24 cellular contexts compared by ENCODE assay signal in the genomic region with DNA sequence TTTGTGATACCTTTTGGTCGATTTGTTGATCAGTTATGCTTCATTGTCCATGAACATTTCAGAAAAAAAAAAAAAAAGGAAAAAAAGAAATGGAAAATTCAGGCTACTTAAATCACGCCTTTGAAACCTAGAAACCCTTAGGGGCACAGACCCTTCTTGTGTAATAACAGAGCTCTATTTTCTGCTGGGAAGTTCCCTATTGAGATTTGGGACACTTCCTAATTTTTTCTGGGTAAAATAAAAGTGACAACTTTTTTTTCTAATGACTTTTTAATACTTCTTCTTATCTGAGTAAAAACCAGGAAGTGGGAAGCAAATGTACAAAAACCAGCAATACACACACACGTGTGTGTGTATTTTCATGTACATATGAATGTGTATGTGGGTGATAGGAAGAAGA. TPM values are rescaled to one million over a fixed set of nuclear protein-coding genes. Genes with fewer than 3 reads are reported as not detected.
A peak's percentile ranks its signal among the peaks of the same experiment; 100 is the strongest.
DNase-seq lines count a peak whose midpoint lies in the region; ATAC-seq, FAIRE-seq and TF ChIP-seq lines count a peak whose summit lies in the region.
"Had no signal": no experiment of that assay in that cellular context is flagged by ENCODE, and none has a peak within 500 bp of the region (broad histone marks: within the 10 kb centered on the region; RNA-seq: fewer than 3 reads in every experiment).

No MANE protein-coding gene starts in this region.

- H3K36me3 ChIP-seq in smooth muscle cell (ENCODE audit: low read depth) (no peaks in the 10 kb centered on the region), vagina (no peaks in the 10 kb centered on the region)
- H3K36me3 ChIP-seq in effector memory CD4-positive, alpha-beta T cell (ENCODE audit: control insufficient read depth, insufficient read depth, low read length): no peaks in the 10 kb centered on the region
- H3K36me3 ChIP-seq: cardiac muscle cell had no signal

- H4K20me1 ChIP-seq in smooth muscle cell (ENCODE audit: low read depth): peaks cover 4% of the 10 kb centered on the region

- TF ChIP-seq CTCF in smooth muscle cell (IDR thresholded peaks at IDR 0.05; ENCODE audit: borderline replicate concordance, insufficient read depth, poor library complexity, severe bottlenecking) (no peak), vagina (IDR thresholded peaks at IDR 0.05) (no peak)

- H3K27ac Mint-ChIP-seq in dendritic cell treated with granulocyte-macrophage colony-stimulating factor and Interleukin-4, amounts not matched to agents 40 ng/mL and 50 ng/mL, for 4 days: peak overlapping the region; percentile 77
- H3K27ac Mint-ChIP-seq: activated CD8-positive, alpha-beta memory T cell treated with anti-CD3 and anti-CD28 coated beads, Interleukin-2, amount 10 ng/mL, durations not matched to agents 7 days and 5 days; CD8-positive, alpha-beta T cell; GM23338 had no signal

- ATAC-seq in HG03108 (IDR thresholded peaks at IDR 0.05; ENCODE audit: unreplicated experiment): no peak
- ATAC-seq: activated CD8-positive, alpha-beta memory T cell treated with anti-CD3 and anti-CD28 coated beads, Interleukin-2, amount 10 ng/mL, durations not matched to agents 7 days and 5 days; activated T-cell treated with anti-CD3 and anti-CD28 coated beads, Interleukin-2, amount 50 U/mL, for 72 hours; CD8-positive, alpha-beta T cell; left ventricle myocardium superior had no signal

- H3K27me3 ChIP-seq in smooth muscle cell (ENCODE audit: low read depth): no peaks in the 10 kb centered on the region
- H3K27me3 ChIP-seq in effector memory CD4-positive, alpha-beta T cell (replicated peaks; ENCODE audit: control insufficient read depth, insufficient read depth, low read length, poor library complexity, severe bottlenecking): no peaks in the 10 kb centered on the region
- no peaks in the 10 kb centered on the region for H3K27me3 ChIP-seq in vagina
- H3K27me3 ChIP-seq: cardiac muscle cell had no signal

- H3K4me1 ChIP-seq in smooth muscle cell (ENCODE audit: low read depth) (peaks cover 28% of the 10 kb centered on the region), vagina (peaks cover 26% of the 10 kb centered on the region)
- H3K4me1 ChIP-seq in effector memory CD4-positive, alpha-beta T cell (ENCODE audit: control insufficient read depth, insufficient read depth, low read length, poor library complexity, severe bottlenecking): no peaks in the 10 kb centered on the region

- peak overlapping the region; percentile 68 for H3K4me2 ChIP-seq in smooth muscle cell
- H3K4me2 ChIP-seq: GM23338 had no signal

- H3K9me3 ChIP-seq in smooth muscle cell (replicated peaks; ENCODE audit: low read depth): no peaks in the 10 kb centered on the region
- no peaks in the 10 kb centered on the region for H3K9me3 ChIP-seq in effector memory CD4-positive, alpha-beta T cell (ENCODE audit: control insufficient read depth, low read length)
- no peaks in the 10 kb centered on the region for H3K9me3 ChIP-seq in vagina

- H3K4me1 Mint-ChIP-seq in dendritic cell treated with granulocyte-macrophage colony-stimulating factor and Interleukin-4, amounts not matched to agents 40 ng/mL and 50 ng/mL, for 4 days (ENCODE audit: low read depth): peaks cover 91% of the 10 kb centered on the region

- DNase-seq in GM12892 (ENCODE audit: insufficient read length): no peak
- peak; percentile 77 for DNase-seq in MV-4-11 (lab: John Stamatoyannopoulos, UW)
- DNase-seq in smooth muscle cell (lab: John Stamatoyannopoulos, UW; ENCODE audit: unreplicated experiment): no peak
- no peak for DNase-seq in GM19238 (ENCODE audit: insufficient read length, low spot score)
- no peak for DNase-seq in effector memory CD4-positive, alpha-beta T cell
- DNase-seq in vagina (ENCODE audit: extremely low spot score in 2 of 2): no peak
- DNase-seq: activated CD4-positive, alpha-beta T cell treated with anti-CD3 and anti-CD28 coated beads for 48 hours; activated CD8-positive, alpha-beta memory T cell treated with anti-CD3 and anti-CD28 coated beads, Interleukin-2, amount 10 ng/mL, durations not matched to agents 7 days and 5 days; activated naive CD4-positive, alpha-beta T cell treated with anti-CD3 and anti-CD28 coated beads, Interleukin-2, amount 50 U/mL, for 16 hours; activated T-cell treated with anti-CD3 and anti-CD28 coated beads, Interleukin-2, amount 50 U/mL, for 72 hours; aorta; CD8-positive, alpha-beta T cell; DMS153; HFFc6; left ventricle myocardium superior; NCI-H1092 treated with DMSO at 0.1 percent for 48 hours; NCI-H2029; NCI-H226; posterior cingulate gyrus; trophoblast cell had no signal

- no peaks in the 10 kb centered on the region for H3K27me3 Mint-ChIP-seq in dendritic cell treated with granulocyte-macrophage colony-stimulating factor and Interleukin-4, amounts not matched to agents 40 ng/mL and 50 ng/mL, for 4 days
- H3K27me3 Mint-ChIP-seq: activated CD8-positive, alpha-beta memory T cell treated with anti-CD3 and anti-CD28 coated beads, Interleukin-2, amount 10 ng/mL, durations not matched to agents 7 days and 5 days had no signal

- intact Hi-C loops in dendritic cell treated with granulocyte-macrophage colony-stimulating factor and Interleukin-4, amounts not matched to agents 40 ng/mL and 50 ng/mL, for 4 days (cut with micrococcal nuclease): loop anchor here (5.0 kb wide), 1 partner anchor 33 kb away; no protein-coding TSS in a partner anchor
- intact Hi-C loops in vagina (cut with DNase I): no loop called here

- H3K9me3 Mint-ChIP-seq in dendritic cell treated with granulocyte-macrophage colony-stimulating factor and Interleukin-4, amounts not matched to agents 40 ng/mL and 50 ng/mL, for 4 days: no peaks in the 10 kb centered on the region
- H3K9me3 Mint-ChIP-seq: CD8-positive, alpha-beta T cell; HFFc6 had no signal

- H3K4me3 ChIP-seq in smooth muscle cell (no peak overlapping the region), vagina (no peak overlapping the region)
- H3K4me3 ChIP-seq in effector memory CD4-positive, alpha-beta T cell (ENCODE audit: insufficient read depth, low read depth, low read length, poor library complexity, severe bottlenecking): no peak overlapping the region
- H3K4me3 ChIP-seq: cardiac muscle cell, GM23338 had no signal

- no peak overlapping the region for H2AFZ ChIP-seq in smooth muscle cell (ENCODE audit: low read depth)
- H2AFZ ChIP-seq: GM23338 had no signal

- no peak for TF ChIP-seq POLR2A in GM12892 (IDR thresholded peaks at IDR 0.05; ENCODE audit: low read depth, low read length)
- no peak for TF ChIP-seq POLR2A in vagina (IDR thresholded peaks at IDR 0.05)

- H3F3A ChIP-seq in smooth muscle cell (ENCODE audit: low read depth): peaks cover 10% of the 10 kb centered on the region

- H3K79me2 ChIP-seq in smooth muscle cell (ENCODE audit: low read depth): peaks cover 95% of the 10 kb centered on the region

- FAIRE-seq in GM12892 (lab: Jason Lieb, UNC): peak; percentile 69

- peaks cover 68% of the 10 kb centered on the region for H3K36me3 Mint-ChIP-seq in dendritic cell treated with granulocyte-macrophage colony-stimulating factor and Interleukin-4, amounts not matched to agents 40 ng/mL and 50 ng/mL, for 4 days (ENCODE audit: low read depth)

- H3K9ac ChIP-seq in smooth muscle cell (ENCODE audit: low read depth): peak overlapping the region; percentile 74

- no peak overlapping the region for H3K4me3 Mint-ChIP-seq in dendritic cell treated with granulocyte-macrophage colony-stimulating factor and Interleukin-4, amounts not matched to agents 40 ng/mL and 50 ng/mL, for 4 days
- H3K4me3 Mint-ChIP-seq: activated CD8-positive, alpha-beta memory T cell treated with anti-CD3 and anti-CD28 coated beads, Interleukin-2, amount 10 ng/mL, durations not matched to agents 7 days and 5 days; activated T-cell treated with anti-CD3 and anti-CD28 coated beads, Interleukin-2, amount 50 U/mL, for 72 hours; CD8-positive, alpha-beta T cell; GM23338 had no signal

- H3K27ac ChIP-seq in smooth muscle cell (ENCODE audit: low read depth) (peak overlapping the region; percentile 96), vagina (no peak overlapping the region)
- no peak overlapping the region for H3K27ac ChIP-seq in effector memory CD4-positive, alpha-beta T cell (ENCODE audit: insufficient read depth, low read length, poor library complexity, severe bottlenecking)
- H3K27ac ChIP-seq: cardiac muscle cell had no signal

- WGBS in smooth muscle cell (ENCODE audit: low lambda C conversion rate): 65% methylated on average over 3 of the region's 3 CpGs

RNA-seq across cellular contexts. Expression of a gene that starts 35.8 kb away (rescaled TPM):
- polyA plus RNA-seq in GM12892 (2012; ENCODE audit: missing spikeins): 27.3 TPM
- total RNA-seq in smooth muscle cell: 21.9 and 23.8 TPM in 2 replicates
- 11.5 and 19.8 TPM in 2 replicates for polyA plus RNA-seq in smooth muscle cell
- total RNA-seq in vagina: 14.7 TPM
